35 cellular contexts compared by ENCODE assay signal in genomic region chr3:56706629-56707028, GRCh38. TPM values are rescaled to one million over a fixed set of nuclear protein-coding genes. Genes with fewer than 3 reads are reported as not detected.
A peak's percentile ranks its signal among the peaks of the same experiment; 100 is the strongest.
DNase-seq lines count a peak whose midpoint lies in the region; ATAC-seq and TF ChIP-seq lines count a peak whose summit lies in the region.
"Had no signal": no experiment of that assay in that cellular context is flagged by ENCODE, and none has a peak within 500 bp of the region (broad histone marks: within the 10 kb centered on the region; RNA-seq: fewer than 3 reads in every experiment).

No MANE protein-coding gene starts in this region.

- H3K79me2 ChIP-seq in OCI-LY7 (ENCODE audit: insufficient read depth, low read depth, low read length): no peaks in the 10 kb centered on the region

- no peak overlapping the region for H3K4me2 ChIP-seq in OCI-LY7 (ENCODE audit: low read length)
- H3K4me2 ChIP-seq: A549; BLaER1; BLaER1 treated with 17β-estradiol and CSF1 and Interleukin-3, amounts not matched to agents 10 nM and 100 nM had no signal

- H3K9me3 Mint-ChIP-seq in stimulated activated effector memory CD8-positive, alpha-beta T cell treated with anti-CD3 and anti-CD28 coated beads, Interleukin-12 subunit alpha, Interleukin-12 subunit beta, amount 100 ng/mL, for 72 hours: no peaks in the 10 kb centered on the region
- no peaks in the 10 kb centered on the region for H3K9me3 Mint-ChIP-seq in natural killer cell
- H3K9me3 Mint-ChIP-seq: CD4-positive, alpha-beta T cell; CD8-positive, alpha-beta memory T cell; CD8-positive, alpha-beta T cell had no signal

- TF ChIP-seq CTCF in HEK293 (tag by site-specific recombination; IDR thresholded peaks at IDR 0.05) (no peak), OCI-LY7 (conservative IDR thresholded peaks at IDR 0.05; ENCODE audit: low read length) (no peak), natural killer cell (IDR thresholded peaks at IDR 0.05) (no peak)

- POLR2A ChIA-PET in HEK293 (lab: Yijun Ruan, JAX): no interaction called here
- POLR2A ChIA-PET in OCI-LY7 (lab: Charles Lee): interaction anchor here (1.0 kb wide), 1 partner anchor 91 kb away, joined by 4 read pairs; no protein-coding TSS in a partner anchor

- H3K4me3 ChIP-seq in HEK293 (ENCODE audit: low read depth, low read length) (no peak overlapping the region), OCI-LY7 (ENCODE audit: low read depth, low read length, poor library complexity, severe bottlenecking) (no peak overlapping the region)
- H3K4me3 ChIP-seq: A549; BLaER1; BLaER1 treated with 17β-estradiol and CSF1 and Interleukin-3, amounts not matched to agents 10 nM and 100 nM had no signal

- peak overlapping the region; percentile 2; the same call in 1 of the 2 replicates for H2AFZ ChIP-seq in OCI-LY7 (ENCODE audit: low read length)

- H3K9me2 ChIP-seq in OCI-LY7 (ENCODE audit: insufficient read depth, low read length): no peaks in the 10 kb centered on the region

- no peaks in the 10 kb centered on the region for H3K4me1 ChIP-seq in HEK293 (ENCODE audit: control insufficient read depth, insufficient read depth, low read length)
- peaks cover 11% of the 10 kb centered on the region for H3K4me1 ChIP-seq in OCI-LY7 (ENCODE audit: insufficient read depth, low read length, poor library complexity, severe bottlenecking)
- H3K4me1 ChIP-seq: A549, BE2C, BLaER1, Caco-2 had no signal

- BruUV-seq in OCI-LY7 (replicated peaks; lab: Mats Ljungman, UMichigan): no TSS peak

- no peak overlapping the region for H3K4me3 Mint-ChIP-seq in T-helper 17 cell
- no peak overlapping the region for H3K4me3 Mint-ChIP-seq in stimulated activated effector memory CD8-positive, alpha-beta T cell treated with anti-CD3 and anti-CD28 coated beads, Interleukin-12 subunit alpha, Interleukin-12 subunit beta, amount 100 ng/mL, for 72 hours
- no peak overlapping the region for H3K4me3 Mint-ChIP-seq in natural killer cell
- H3K4me3 Mint-ChIP-seq: B cell; CD14-positive monocyte; CD4-positive, alpha-beta memory T cell; CD4-positive, alpha-beta T cell; CD8-positive, alpha-beta memory T cell; CD8-positive, alpha-beta T cell had no signal

- H3K27me3 Mint-ChIP-seq in T-helper 17 cell: no peaks in the 10 kb centered on the region
- no peaks in the 10 kb centered on the region for H3K27me3 Mint-ChIP-seq in natural killer cell (ENCODE audit: low read depth in 2 of 2)
- H3K27me3 Mint-ChIP-seq: B cell; CD4-positive, alpha-beta memory T cell; CD4-positive, alpha-beta T cell; CD8-positive, alpha-beta memory T cell had no signal

- H3K27ac ChIP-seq in HEK293 (ENCODE audit: extremely low read depth, low read depth, low read length) (no peak overlapping the region), OCI-LY7 (ENCODE audit: low read depth, low read length, poor library complexity, severe bottlenecking) (no peak overlapping the region)
- H3K27ac ChIP-seq: 22Rv1; A549; BLaER1; BLaER1 treated with 17β-estradiol and CSF1 and Interleukin-3, amounts not matched to agents 10 nM and 100 nM; C4-2B had no signal

- peaks cover 2% of the 10 kb centered on the region for H3K36me3 Mint-ChIP-seq in T-helper 17 cell (ENCODE audit: low read depth)
- H3K36me3 Mint-ChIP-seq in stimulated activated effector memory CD8-positive, alpha-beta T cell treated with anti-CD3 and anti-CD28 coated beads, Interleukin-12 subunit alpha, Interleukin-12 subunit beta, amount 100 ng/mL, for 72 hours: no peaks in the 10 kb centered on the region
- H3K36me3 Mint-ChIP-seq in natural killer cell: no peaks in the 10 kb centered on the region
- H3K36me3 Mint-ChIP-seq: CD4-positive, alpha-beta memory T cell; CD4-positive, CD25-positive, alpha-beta regulatory T cell; CD8-positive, alpha-beta memory T cell; CD8-positive, alpha-beta T cell had no signal

- no peaks in the 10 kb centered on the region for H3K36me3 ChIP-seq in HEK293 (ENCODE audit: control insufficient read depth in 2 of 2, insufficient read depth in 1 of 2, low read length in 2 of 2)
- no peaks in the 10 kb centered on the region for H3K36me3 ChIP-seq in OCI-LY7 (ENCODE audit: insufficient read depth, low read length)
- H3K36me3 ChIP-seq: BE2C; BLaER1; BLaER1 treated with 17β-estradiol and CSF1 and Interleukin-3, amounts not matched to agents 10 nM and 100 nM had no signal

- no peaks in the 10 kb centered on the region for H4K20me1 ChIP-seq in OCI-LY7 (ENCODE audit: insufficient read depth, low read length)
- H4K20me1 ChIP-seq: BLaER1; BLaER1 treated with 17β-estradiol and CSF1 and Interleukin-3, amounts not matched to agents 10 nM and 100 nM had no signal

- peaks cover 11% of the 10 kb centered on the region for H3K4me1 Mint-ChIP-seq in T-helper 17 cell
- H3K4me1 Mint-ChIP-seq in stimulated activated effector memory CD8-positive, alpha-beta T cell treated with anti-CD3 and anti-CD28 coated beads, Interleukin-12 subunit alpha, Interleukin-12 subunit beta, amount 100 ng/mL, for 72 hours: peaks cover 16% of the 10 kb centered on the region
- H3K4me1 Mint-ChIP-seq in natural killer cell: peaks cover 16 to 24% of the 10 kb centered on the region in 2 donors

- ATAC-seq in T-helper 17 cell: no peak
- ATAC-seq in stimulated activated effector memory CD8-positive, alpha-beta T cell treated with anti-CD3 and anti-CD28 coated beads, Interleukin-12 subunit alpha, Interleukin-12 subunit beta, amount 100 ng/mL, for 72 hours: no peak
- no peak for ATAC-seq in natural killer cell
- no peak for ATAC-seq in GM21717 (IDR thresholded peaks at IDR 0.05; ENCODE audit: unreplicated experiment)
- ATAC-seq: A549; CD8-positive, alpha-beta T cell had no signal

- H3K9me3 ChIP-seq in HEK293 (ENCODE audit: control insufficient read depth, insufficient read depth, low read depth, low read length): no peaks in the 10 kb centered on the region
- no peaks in the 10 kb centered on the region for H3K9me3 ChIP-seq in OCI-LY7 (ENCODE audit: low read length)
- H3K9me3 ChIP-seq in T-helper 17 cell (ENCODE audit: control insufficient read depth, low read length, poor library complexity, severe bottlenecking): no peaks in the 10 kb centered on the region
- H3K9me3 ChIP-seq: BE2C, BLaER1 had no signal

- CTCF ChIA-PET in HEK293 (lab: Yijun Ruan, JAX) (no interaction called here), OCI-LY7 (lab: Charles Lee; ENCODE audit: unreplicated experiment) (no interaction called here)

- peak overlapping the region; percentile 71 for H3K27ac Mint-ChIP-seq in T-helper 17 cell
- H3K27ac Mint-ChIP-seq in stimulated activated effector memory CD8-positive, alpha-beta T cell treated with anti-CD3 and anti-CD28 coated beads, Interleukin-12 subunit alpha, Interleukin-12 subunit beta, amount 100 ng/mL, for 72 hours: peak overlapping the region; percentile 34
- H3K27ac Mint-ChIP-seq in natural killer cell: no peak overlapping the region
- H3K27ac Mint-ChIP-seq: B cell; CD4-positive, alpha-beta T cell; CD8-positive, alpha-beta T cell had no signal

- intact Hi-C loops in OCI-LY7 (cut with micrococcal nuclease; ENCODE audit: unreplicated experiment): no loop called here
- intact Hi-C loops in natural killer cell (cut with micrococcal nuclease): no loop called here

- DNase-seq in OCI-LY7 (ENCODE audit: low spot score) (no peak), T-helper 17 cell (no peak), natural killer cell (no peak), NCI-H2107 treated with DMSO at 0.1 percent for 48 hours (lab: John Stamatoyannopoulos, UW; ENCODE audit: unreplicated experiment) (no peak)
- DNase-seq in stimulated activated effector memory CD8-positive, alpha-beta T cell treated with anti-CD3 and anti-CD28 coated beads, Interleukin-12 subunit alpha, Interleukin-12 subunit beta, amount 100 ng/mL, for 72 hours (ENCODE audit: low spot score in 2 of 2): no peak
- no peak for DNase-seq in activated CD8-positive, alpha-beta memory T cell treated with anti-CD3 and anti-CD28 coated beads, Interleukin-2, amount 50 U/mL, for 4 hours
- DNase-seq: 8988T; ACHN; AML-193; BE2C; C1 segment of cervical spinal cord; Caco-2; Calu3; CD4-positive, alpha-beta memory T cell; CD4-positive, alpha-beta T cell; CD4-positive, CD25-positive, alpha-beta regulatory T cell; CD8-positive, alpha-beta memory T cell; COR-L47; DMS 273 treated with DMSO at 0.1 percent for 48 hours; DMS153; DMS53; DMS79; DMS79 treated with DMSO at 0.1 percent for 48 hours; DND-41; EL had no signal

TF ChIP-seq in HEK293, 187 proteins besides CTCF, POLR2A, EP300 and RAD21:
- no peak for TF ChIP-seq WT1 (tag by site-specific recombination; IDR thresholded peaks at IDR 0.05)
- peak; percentile 73 for TF ChIP-seq ZNF133 (tag by site-specific recombination; IDR thresholded peaks at IDR 0.05)
- TF ChIP-seq SETDB1 (IDR thresholded peaks at IDR 0.05; ENCODE audit: insufficient read length, low read length): peak; percentile 52
- TF ChIP-seq KLF9 (tag by site-specific recombination; IDR thresholded peaks at IDR 0.05; ENCODE audit: low read depth): no peak

RNA-seq across cellular contexts. Expression of gene TASOR, which starts 23.6 kb away (rescaled TPM):
- total RNA-seq in OCI-LY7 (2014; rRNA removed; shearing (Covaris generic)): 94.7 and 96.5 TPM in 2 replicates
- total RNA-seq in OCI-LY7 (2022): 121 and 144 TPM in 2 replicates
- 10 to 100 TPM; 57.3 TPM for total RNA-seq in T-helper 17 cell
- total RNA-seq in natural killer cell: 10 to 100 TPM; 73.5 to 96.4 (median 81.8) TPM

Comparison
In these comparisons a context has a peak if more than half of its experiments do, and no peak if none do; other contexts are left out.
1. H3K27ac Mint-ChIP-seq: peak in T-helper 17 cell (single experiment) and stimulated activated effector memory CD8-positive, alpha-beta T cell treated with anti-CD3 and anti-CD28 coated beads, Interleukin-12 subunit alpha, Interleukin-12 subunit beta, amount 100 ng/mL, for 72 hours (single experiment); none in natural killer cell (0 of 2).